8 cellular contexts compared by ENCODE assay signal in genomic region chr5:177447611-177448243, GRCh38. TPM values are rescaled to one million over a fixed set of nuclear protein-coding genes. Genes with fewer than 3 reads are reported as not detected.
DNase-seq lines count a peak whose midpoint lies in the region; ATAC-seq and TF ChIP-seq lines count a peak whose summit lies in the region.

No MANE protein-coding gene starts in this region.

- peaks cover 26% of the 10 kb centered on the region for H3K27me3 Mint-ChIP-seq in T-helper 1 cell treated with Interleukin-12 subunit alpha and Interleukin-12 subunit beta and Interleukin-4 antibody, amounts not matched to agents 30 μg/mL and 1 μg/mL, for 36 hours (ENCODE audit: low read depth)

- DNase-seq in T-helper 1 cell (no peak), NB4 (ENCODE audit: low read depth) (peak; percentile 82), amniotic stem cell (lab: John Stamatoyannopoulos, UW) (peak; percentile 44), hypothalamus (lab: John Stamatoyannopoulos, UW) (peak in 50 of 51 donors; percentile 35 to 95 (median 80)), sciatic nerve (ENCODE audit: low spot score) (peak; percentile 76), NCI-H345 treated with DMSO at 0.1 percent for 48 hours (lab: John Stamatoyannopoulos, UW; ENCODE audit: unreplicated experiment) (no peak), cerebellar cortex (ENCODE audit: low spot score) (no peak)

- ATAC-seq in sciatic nerve, result peak; percentile 61

- no peaks in the 10 kb centered on the region for H3K9me3 Mint-ChIP-seq in T-helper 1 cell treated with Interleukin-12 subunit alpha and Interleukin-12 subunit beta and Interleukin-4 antibody, amounts not matched to agents 30 μg/mL and 1 μg/mL, for 36 hours

- peaks cover 34% of the 10 kb centered on the region for H3K4me1 Mint-ChIP-seq in T-helper 1 cell treated with Interleukin-12 subunit alpha and Interleukin-12 subunit beta and Interleukin-4 antibody, amounts not matched to agents 30 μg/mL and 1 μg/mL, for 36 hours (ENCODE audit: low read depth)

- H3K27ac Mint-ChIP-seq in T-helper 1 cell treated with Interleukin-12 subunit alpha and Interleukin-12 subunit beta and Interleukin-4 antibody, amounts not matched to agents 30 μg/mL and 1 μg/mL, for 36 hours, result peak overlapping the region; percentile 41

- H3K4me3 ChIP-seq in NB4 (ENCODE audit: low read depth, low read length), result peak overlapping the region; percentile 55

- TF ChIP-seq CTCF in NB4 (IDR thresholded peaks at IDR 0.05; ENCODE audit: low read depth, low read length), result no peak

- no peak for TF ChIP-seq POLR2A in NB4 (IDR thresholded peaks at IDR 0.05; ENCODE audit: extremely low read depth, insufficient read length)

- peak overlapping the region; percentile 51 for H3K4me3 Mint-ChIP-seq in T-helper 1 cell treated with Interleukin-12 subunit alpha and Interleukin-12 subunit beta and Interleukin-4 antibody, amounts not matched to agents 30 μg/mL and 1 μg/mL, for 36 hours

- intact Hi-C loops in sciatic nerve (cut with DNase I), result no loop called here

- peaks cover 4% of the 10 kb centered on the region for H3K36me3 Mint-ChIP-seq in T-helper 1 cell treated with Interleukin-12 subunit alpha and Interleukin-12 subunit beta and Interleukin-4 antibody, amounts not matched to agents 30 μg/mL and 1 μg/mL, for 36 hours (ENCODE audit: low read depth)

RNA-seq across cellular contexts. Expression of gene PRR7, which starts 1.1 kb away (rescaled TPM):
- 8.2 TPM for total RNA-seq in sciatic nerve

RNA-seq across cellular contexts. Expression of gene GRK6, which starts 21.3 kb away (rescaled TPM):
- total RNA-seq in sciatic nerve, result 25.0 TPM

RNA-seq across cellular contexts. Expression of gene DBN1, which starts 25.7 kb away (rescaled TPM):
- total RNA-seq in sciatic nerve, result 63.5 TPM

RNA-seq across cellular contexts. Expression of gene F12, which starts 38.4 kb away (rescaled TPM):
- total RNA-seq in sciatic nerve, result 0.49 TPM

RNA-seq across cellular contexts. Expression of gene PFN3, which starts 47.3 kb away (rescaled TPM):
- total RNA-seq in sciatic nerve, result not detected

Comparison
In these comparisons a context has a peak if more than half of its experiments do, and no peak if none do; other contexts are left out.
1. DNase-seq: peak in NB4 (single experiment), amniotic stem cell (single experiment), hypothalamus (50 of 51) and sciatic nerve (single experiment); none in T-helper 1 cell (0 of 5), NCI-H345 treated with DMSO at 0.1 percent for 48 hours (single experiment) and cerebellar cortex (single experiment).